In genomic region chr16:82177555-82177954, GRCh38 we compare ENCODE assay signal across 29 cellular contexts.
"Had no signal": no experiment of that assay in that cellular context is flagged by ENCODE, and none has a peak within 500 bp of the region (broad histone marks: within the 10 kb centered on the region; RNA-seq: fewer than 3 reads in every experiment).

No MANE protein-coding gene starts in this region.

- FAIRE-seq: endometrium, endothelial cell of umbilical vein, frontal cortex had no signal

- DNase-seq: activated CD4-positive, alpha-beta memory T cell treated with anti-CD3 and anti-CD28 coated beads for 36 hours; activated CD4-positive, alpha-beta T cell treated with anti-CD3 and anti-CD28 coated beads for 36 hours; activated CD4-positive, alpha-beta T cell treated with anti-CD3 and anti-CD28 coated beads, Interleukin-2, amount 10 ng/mL, durations not matched to agents 24 days and 14 days; activated CD4-positive, CD25-positive, alpha-beta regulatory T cell; activated CD4-positive, CD25-positive, alpha-beta regulatory T cell treated with anti-CD3 and anti-CD28 coated beads, Interleukin-2, amount 50 U/mL, for 72 hours; activated CD8-positive, alpha-beta memory T cell treated with anti-CD3 and anti-CD28 coated beads, Interleukin-2, amount 10 ng/mL, durations not matched to agents 7 days and 5 days; activated CD8-positive, alpha-beta memory T cell treated with anti-CD3 and anti-CD28 coated beads, Interleukin-2, amount 50 U/mL, for 4 hours; activated CD8-positive, alpha-beta T cell treated with anti-CD3 and anti-CD28 coated beads, Interleukin-2, amount 10 ng/mL, durations not matched to agents 7 days and 5 days; activated naive CD4-positive, alpha-beta T cell treated with anti-CD3 and anti-CD28 coated beads for 36 hours; activated naive CD8-positive, alpha-beta T cell treated with anti-CD3 and anti-CD28 coated beads for 36 hours; activated naive CD8-positive, alpha-beta T cell treated with anti-CD3 and anti-CD28 coated beads, Interleukin-2, amount 50 U/mL, for 24 hours; activated T-cell treated with anti-CD3 and anti-CD28 coated beads, Interleukin-2, amount 50 U/mL, for 24 hours; activated T-cell treated with anti-CD3 and anti-CD28 coated beads, Interleukin-2, amount 50 U/mL, for 72 hours; adrenal gland; amygdala; aorta; body of pancreas; cerebellar nuclear complex; colonic mucosa; effector CD8-positive, alpha-beta T cell; esophagus squamous epithelium; head of caudate nucleus; hippocampal formation; T-helper 17 cell; T1000 had no signal

- H3K36me3 ChIP-seq: adrenal gland, colonic mucosa, esophagus squamous epithelium had no signal

- ATAC-seq: activated CD4-positive, alpha-beta T cell treated with anti-CD3 and anti-CD28 coated beads for 36 hours; activated CD8-positive, alpha-beta memory T cell treated with anti-CD3 and anti-CD28 coated beads, Interleukin-2, amount 10 ng/mL, durations not matched to agents 7 days and 5 days; activated CD8-positive, alpha-beta T cell treated with anti-CD3 and anti-CD28 coated beads, Interleukin-2, amount 10 ng/mL, durations not matched to agents 7 days and 5 days; activated naive CD8-positive, alpha-beta T cell treated with anti-CD3 and anti-CD28 coated beads, Interleukin-2, amount 50 U/mL, for 24 hours; activated T-cell treated with anti-CD3 and anti-CD28 coated beads, Interleukin-2, amount 50 U/mL, for 72 hours; body of pancreas; T-helper 17 cell had no signal

- H3K9me3 ChIP-seq: adrenal gland, body of pancreas, colonic mucosa, esophagus squamous epithelium had no signal

- H3K27me3 ChIP-seq: body of pancreas, colonic mucosa had no signal

- H3K4me3 ChIP-seq: adrenal gland, body of pancreas, colonic mucosa, esophagus squamous epithelium had no signal

- H3K4me1 ChIP-seq: adrenal gland, body of pancreas, colonic mucosa, esophagus squamous epithelium had no signal

- H3K27ac ChIP-seq: adrenal gland, body of pancreas, colonic mucosa, epithelial cell of prostate, esophagus squamous epithelium had no signal
